35 cellular contexts compared by ENCODE assay signal in the genomic region with DNA sequence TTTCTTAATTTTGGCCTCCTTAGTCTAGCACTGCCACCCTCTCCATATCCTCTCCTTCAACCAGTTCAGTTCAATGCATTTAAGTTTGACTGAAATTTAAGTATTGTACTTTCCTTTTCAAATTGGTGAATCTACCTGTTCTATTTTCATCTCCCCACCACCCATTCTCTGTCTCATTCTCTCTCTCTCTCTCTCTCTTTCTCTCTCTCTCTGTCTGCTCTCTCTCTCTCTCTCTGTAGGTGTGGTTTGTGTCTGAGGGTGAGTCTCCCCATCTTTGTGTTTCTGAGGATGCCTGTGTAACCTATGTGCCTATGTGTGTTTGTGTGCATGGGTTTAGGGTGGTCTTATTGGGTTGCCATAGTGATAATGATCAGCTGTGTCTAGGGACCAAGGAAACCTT. TPM values are rescaled to one million over a fixed set of nuclear protein-coding genes. Genes with fewer than 3 reads are reported as not detected.
"Had no signal": no experiment of that assay in that cellular context is flagged by ENCODE, and none has a peak within 500 bp of the region (broad histone marks: within the 10 kb centered on the region; RNA-seq: fewer than 3 reads in every experiment).

No MANE protein-coding gene starts in this region.

- DNase-seq: colonic mucosa; effector memory CD4-positive, alpha-beta T cell; erythroblast; esophagus squamous epithelium; foreskin melanocyte; glutamatergic neuron; heart right ventricle; hippocampal formation; immature natural killer cell; left ventricle myocardium superior; lower lobe of right lung; natural killer cell; occipital lobe; ovary; stimulated activated CD4-positive, alpha-beta T cell treated with anti-CD3 and anti-CD28 coated beads, Interleukin-12 subunit alpha, Interleukin-12 subunit beta, amount 100 ng/mL, for 4 hours; stimulated activated CD4-positive, alpha-beta T cell treated with anti-CD3 and anti-CD28 coated beads, Interleukin-1b, Interleukin-23, amount 100 ng/mL, for 48 hours; stimulated activated CD4-positive, alpha-beta T cell treated with anti-CD3 and anti-CD28 coated beads, Interleukin-4, amount 100 ng/mL, for 1 hour; stimulated activated CD8-positive, alpha-beta memory T cell treated with anti-CD3 and anti-CD28 coated beads, Interleukin-4, amount 100 ng/mL, for 48 hours; stimulated activated naive CD4-positive, alpha-beta T cell; substantia nigra; testis; tibial artery had no signal

- H3K4me3 Mint-ChIP-seq: dendritic cell treated with granulocyte-macrophage colony-stimulating factor and Interleukin-4, amounts not matched to agents 40 ng/mL and 50 ng/mL, for 4 days; memory B cell; natural killer cell had no signal

- H3K4me1 ChIP-seq: colonic mucosa, lower lobe of right lung, prostate gland, right atrium auricular region had no signal

- H3K4me3 ChIP-seq: colonic mucosa, esophagus squamous epithelium, heart right ventricle, lower lobe of right lung, ovary, prostate gland, right atrium auricular region, smooth muscle cell, tibial artery had no signal

- H3K27me3 ChIP-seq: ovary, testis had no signal

- H3K9me3 Mint-ChIP-seq: dendritic cell treated with granulocyte-macrophage colony-stimulating factor and Interleukin-4, amounts not matched to agents 40 ng/mL and 50 ng/mL, for 4 days; natural killer cell; type B pancreatic cell had no signal

- ATAC-seq: heart right ventricle, left ventricle myocardium superior, lower lobe of right lung, natural killer cell, sciatic nerve had no signal

- H3K27ac ChIP-seq: colonic mucosa, esophagus squamous epithelium, heart right ventricle, lower lobe of right lung, ovary, prostate gland, right atrium auricular region, testis, tibial artery had no signal

- H3K27ac Mint-ChIP-seq: dendritic cell treated with granulocyte-macrophage colony-stimulating factor and Interleukin-4, amounts not matched to agents 40 ng/mL and 50 ng/mL, for 4 days; immature natural killer cell; memory B cell; natural killer cell; type B pancreatic cell had no signal

- H3K9me3 ChIP-seq: colonic mucosa, esophagus squamous epithelium, heart right ventricle, lower lobe of right lung, ovary, prostate gland, right atrium auricular region, testis, tibial artery had no signal

- H3K36me3 Mint-ChIP-seq: natural killer cell had no signal

- H3K36me3 ChIP-seq: colonic mucosa, esophagus squamous epithelium, heart right ventricle, lower lobe of right lung, ovary, prostate gland, right atrium auricular region, tibial artery had no signal

- FAIRE-seq: endometrium, keratinocyte had no signal

- H3K4me2 ChIP-seq: smooth muscle cell had no signal

RNA-seq across cellular contexts. Expression of a gene that starts 10.1 kb away (rescaled TPM):
- total RNA-seq: chondrocyte, esophagus squamous epithelium, heart right ventricle, left ventricle myocardium superior, lower lobe of right lung, mononuclear cell, natural killer cell, occipital lobe, ovary, prostate gland, right atrium auricular region, sciatic nerve, smooth muscle cell, urinary bladder had no signal
- polyA plus RNA-seq: heart right ventricle, immature natural killer cell, keratinocyte, neural cell, ovary, smooth muscle cell, urinary bladder had no signal

RNA-seq across cellular contexts. Expression of a gene that starts 39.2 kb away (rescaled TPM):
- total RNA-seq: chondrocyte, esophagus squamous epithelium, heart right ventricle, left ventricle myocardium superior, lower lobe of right lung, mononuclear cell, natural killer cell, occipital lobe, right atrium auricular region, sciatic nerve, urinary bladder had no signal
- polyA plus RNA-seq: heart right ventricle, immature natural killer cell, keratinocyte, neural cell, urinary bladder had no signal

RNA-seq across cellular contexts. Expression of a gene that starts 58.6 kb away (rescaled TPM):
- total RNA-seq: chondrocyte, esophagus squamous epithelium, heart right ventricle, left ventricle myocardium superior, lower lobe of right lung, mononuclear cell, natural killer cell, occipital lobe, ovary, prostate gland, right atrium auricular region, sciatic nerve, smooth muscle cell, urinary bladder had no signal
- polyA plus RNA-seq: immature natural killer cell, keratinocyte, neural cell, ovary, smooth muscle cell, urinary bladder had no signal
